In the genomic region with DNA sequence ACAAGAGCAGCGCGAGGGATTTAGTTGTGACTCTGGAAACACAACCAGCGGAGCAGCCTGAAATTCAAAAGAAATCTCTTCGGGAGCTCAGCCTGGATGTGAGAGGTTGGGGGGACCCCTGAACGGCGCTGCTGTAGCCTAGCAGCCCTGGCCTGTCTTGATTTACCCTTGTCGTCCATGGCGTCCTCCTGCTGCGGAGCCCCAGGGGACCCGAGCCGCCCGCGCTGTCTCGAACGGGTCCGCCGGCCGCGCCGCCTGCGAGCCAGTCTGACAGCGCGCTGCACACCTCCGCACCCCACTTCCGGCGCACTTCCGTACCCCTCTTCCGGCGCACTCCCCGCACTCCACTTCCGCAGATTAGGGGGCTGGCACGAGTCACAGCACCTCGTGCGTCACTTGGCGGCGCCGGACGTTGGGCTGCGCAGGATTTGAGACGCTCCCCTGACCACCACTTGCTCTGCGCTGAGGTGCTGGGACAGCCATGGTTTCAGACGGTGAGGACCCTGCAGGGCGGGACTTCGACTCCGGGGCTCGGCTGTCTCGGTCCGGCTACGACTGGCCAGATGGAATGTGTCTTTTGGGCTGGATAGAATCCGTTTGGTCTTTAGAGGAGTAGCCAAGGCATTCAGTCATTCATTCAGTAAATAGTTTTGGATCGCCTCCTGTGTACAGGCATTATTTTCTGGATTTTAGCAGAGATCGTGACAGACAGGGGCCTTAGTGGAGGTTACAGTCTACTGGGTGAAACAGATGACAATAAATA, we compare ENCODE assay signal across 1 cellular context.
A peak's percentile ranks its signal among the peaks of the same experiment; 100 is the strongest.
TF ChIP-seq lines count a peak whose summit lies in the region.

A gene (minus strand): TSS at position 308 of the 763 bp plus-strand sequence. CDS start 129 bp downstream, at position 179.
A gene (plus strand): TSS at position 451 of the 763 bp plus-strand sequence. CDS start 31 bp downstream, at position 482.

TF ChIP-seq in WTC11, 78 proteins besides CTCF, POLR2A, EP300 and RAD21 (continued from another document and continues in another):
- TF ChIP-seq, protein P1, sequence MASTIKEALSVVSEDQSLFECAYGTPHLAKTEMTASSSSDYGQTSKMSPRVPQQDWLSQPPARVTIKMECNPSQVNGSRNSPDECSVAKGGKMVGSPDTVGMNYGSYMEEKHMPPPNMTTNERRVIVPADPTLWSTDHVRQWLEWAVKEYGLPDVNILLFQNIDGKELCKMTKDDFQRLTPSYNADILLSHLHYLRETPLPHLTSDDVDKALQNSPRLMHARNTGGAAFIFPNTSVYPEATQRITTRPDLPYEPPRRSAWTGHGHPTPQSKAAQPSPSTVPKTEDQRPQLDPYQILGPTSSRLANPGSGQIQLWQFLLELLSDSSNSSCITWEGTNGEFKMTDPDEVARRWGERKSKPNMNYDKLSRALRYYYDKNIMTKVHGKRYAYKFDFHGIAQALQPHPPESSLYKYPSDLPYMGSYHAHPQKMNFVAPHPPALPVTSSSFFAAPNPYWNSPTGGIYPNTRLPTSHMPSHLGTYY (CRISPR knock-in tag; IDR thresholded peaks at IDR 0.05), result no peak
- peak; percentile 67; the same call in 1 of the 2 replicates for TF ChIP-seq SMAD3 (CRISPR knock-in tag; IDR thresholded peaks at IDR 0.05; ENCODE audit: borderline replicate concordance)
- TF ChIP-seq, protein P2, sequence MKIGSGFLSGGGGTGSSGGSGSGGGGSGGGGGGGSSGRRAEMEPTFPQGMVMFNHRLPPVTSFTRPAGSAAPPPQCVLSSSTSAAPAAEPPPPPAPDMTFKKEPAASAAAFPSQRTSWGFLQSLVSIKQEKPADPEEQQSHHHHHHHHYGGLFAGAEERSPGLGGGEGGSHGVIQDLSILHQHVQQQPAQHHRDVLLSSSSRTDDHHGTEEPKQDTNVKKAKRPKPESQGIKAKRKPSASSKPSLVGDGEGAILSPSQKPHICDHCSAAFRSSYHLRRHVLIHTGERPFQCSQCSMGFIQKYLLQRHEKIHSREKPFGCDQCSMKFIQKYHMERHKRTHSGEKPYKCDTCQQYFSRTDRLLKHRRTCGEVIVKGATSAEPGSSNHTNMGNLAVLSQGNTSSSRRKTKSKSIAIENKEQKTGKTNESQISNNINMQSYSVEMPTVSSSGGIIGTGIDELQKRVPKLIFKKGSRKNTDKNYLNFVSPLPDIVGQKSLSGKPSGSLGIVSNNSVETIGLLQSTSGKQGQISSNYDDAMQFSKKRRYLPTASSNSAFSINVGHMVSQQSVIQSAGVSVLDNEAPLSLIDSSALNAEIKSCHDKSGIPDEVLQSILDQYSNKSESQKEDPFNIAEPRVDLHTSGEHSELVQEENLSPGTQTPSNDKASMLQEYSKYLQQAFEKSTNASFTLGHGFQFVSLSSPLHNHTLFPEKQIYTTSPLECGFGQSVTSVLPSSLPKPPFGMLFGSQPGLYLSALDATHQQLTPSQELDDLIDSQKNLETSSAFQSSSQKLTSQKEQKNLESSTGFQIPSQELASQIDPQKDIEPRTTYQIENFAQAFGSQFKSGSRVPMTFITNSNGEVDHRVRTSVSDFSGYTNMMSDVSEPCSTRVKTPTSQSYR (CRISPR knock-in tag; IDR thresholded peaks at IDR 0.05), result no peak
- no peak for TF ChIP-seq GTF2I (CRISPR knock-in tag; conservative IDR thresholded peaks at IDR 0.05)
- TF ChIP-seq FOXJ3 (CRISPR knock-in tag; IDR thresholded peaks at IDR 0.05; ENCODE audit: borderline replicate concordance), result no peak
- TF ChIP-seq CREB1 (CRISPR knock-in tag; IDR thresholded peaks at IDR 0.05), result peak; percentile 96
- no peak for TF ChIP-seq ZNF396 (CRISPR knock-in tag; IDR thresholded peaks at IDR 0.05; ENCODE audit: borderline replicate concordance)
- TF ChIP-seq JAZF1 (CRISPR knock-in tag; IDR thresholded peaks at IDR 0.05), result no peak
- TF ChIP-seq TCF7 (CRISPR knock-in tag; IDR thresholded peaks at IDR 0.05; ENCODE audit: low read depth), result no peak
- TF ChIP-seq NR1H2 (CRISPR knock-in tag; IDR thresholded peaks at IDR 0.05), result no peak
- TF ChIP-seq FOXK1 (CRISPR knock-in tag; IDR thresholded peaks at IDR 0.05), result peak; percentile 99
- TF ChIP-seq SOX15 (CRISPR knock-in tag; IDR thresholded peaks at IDR 0.05), result no peak
- peak; percentile 95 for TF ChIP-seq CBFB (CRISPR knock-in tag; IDR thresholded peaks at IDR 0.05; ENCODE audit: low read depth)
- TF ChIP-seq, protein P3, sequence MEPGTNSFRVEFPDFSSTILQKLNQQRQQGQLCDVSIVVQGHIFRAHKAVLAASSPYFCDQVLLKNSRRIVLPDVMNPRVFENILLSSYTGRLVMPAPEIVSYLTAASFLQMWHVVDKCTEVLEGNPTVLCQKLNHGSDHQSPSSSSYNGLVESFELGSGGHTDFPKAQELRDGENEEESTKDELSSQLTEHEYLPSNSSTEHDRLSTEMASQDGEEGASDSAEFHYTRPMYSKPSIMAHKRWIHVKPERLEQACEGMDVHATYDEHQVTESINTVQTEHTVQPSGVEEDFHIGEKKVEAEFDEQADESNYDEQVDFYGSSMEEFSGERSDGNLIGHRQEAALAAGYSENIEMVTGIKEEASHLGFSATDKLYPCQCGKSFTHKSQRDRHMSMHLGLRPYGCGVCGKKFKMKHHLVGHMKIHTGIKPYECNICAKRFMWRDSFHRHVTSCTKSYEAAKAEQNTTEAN (CRISPR knock-in tag; IDR thresholded peaks at IDR 0.05), result peak; percentile 80; the same call in 1 of the 2 replicates
- TF ChIP-seq, protein P4, sequence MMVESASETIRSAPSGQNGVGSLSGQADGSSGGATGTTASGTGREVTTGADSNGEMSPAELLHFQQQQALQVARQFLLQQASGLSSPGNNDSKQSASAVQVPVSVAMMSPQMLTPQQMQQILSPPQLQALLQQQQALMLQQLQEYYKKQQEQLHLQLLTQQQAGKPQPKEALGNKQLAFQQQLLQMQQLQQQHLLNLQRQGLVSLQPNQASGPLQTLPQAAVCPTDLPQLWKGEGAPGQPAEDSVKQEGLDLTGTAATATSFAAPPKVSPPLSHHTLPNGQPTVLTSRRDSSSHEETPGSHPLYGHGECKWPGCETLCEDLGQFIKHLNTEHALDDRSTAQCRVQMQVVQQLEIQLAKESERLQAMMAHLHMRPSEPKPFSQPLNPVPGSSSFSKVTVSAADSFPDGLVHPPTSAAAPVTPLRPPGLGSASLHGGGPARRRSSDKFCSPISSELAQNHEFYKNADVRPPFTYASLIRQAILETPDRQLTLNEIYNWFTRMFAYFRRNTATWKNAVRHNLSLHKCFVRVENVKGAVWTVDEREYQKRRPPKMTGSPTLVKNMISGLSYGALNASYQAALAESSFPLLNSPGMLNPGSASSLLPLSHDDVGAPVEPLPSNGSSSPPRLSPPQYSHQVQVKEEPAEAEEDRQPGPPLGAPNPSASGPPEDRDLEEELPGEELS (CRISPR knock-in tag; IDR thresholded peaks at IDR 0.05), result peak; percentile 89
- no peak for TF ChIP-seq ZNF317 (CRISPR knock-in tag; IDR thresholded peaks at IDR 0.05; ENCODE audit: borderline replicate concordance, low read depth)
- no peak for TF ChIP-seq ZNF121 (CRISPR knock-in tag; IDR thresholded peaks at IDR 0.05)
- TF ChIP-seq ZNF219 (CRISPR knock-in tag; IDR thresholded peaks at IDR 0.05; ENCODE audit: borderline replicate concordance), result no peak
- peak; percentile 88; the same call in 1 of the 2 replicates for TF ChIP-seq ZBTB21 (CRISPR knock-in tag; IDR thresholded peaks at IDR 0.05; ENCODE audit: borderline replicate concordance)
- no peak for TF ChIP-seq OVOL2 (CRISPR knock-in tag; IDR thresholded peaks at IDR 0.05; ENCODE audit: borderline replicate concordance)
- no peak for TF ChIP-seq ZNF416 (CRISPR knock-in tag; IDR thresholded peaks at IDR 0.05)
- peak; percentile 95 for TF ChIP-seq GABPB1 (CRISPR knock-in tag; IDR thresholded peaks at IDR 0.05)
- TF ChIP-seq, protein P5, sequence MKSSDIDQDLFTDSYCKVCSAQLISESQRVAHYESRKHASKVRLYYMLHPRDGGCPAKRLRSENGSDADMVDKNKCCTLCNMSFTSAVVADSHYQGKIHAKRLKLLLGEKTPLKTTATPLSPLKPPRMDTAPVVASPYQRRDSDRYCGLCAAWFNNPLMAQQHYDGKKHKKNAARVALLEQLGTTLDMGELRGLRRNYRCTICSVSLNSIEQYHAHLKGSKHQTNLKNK (CRISPR knock-in tag; IDR thresholded peaks at IDR 0.05), result no peak
- TF ChIP-seq, protein P6, sequence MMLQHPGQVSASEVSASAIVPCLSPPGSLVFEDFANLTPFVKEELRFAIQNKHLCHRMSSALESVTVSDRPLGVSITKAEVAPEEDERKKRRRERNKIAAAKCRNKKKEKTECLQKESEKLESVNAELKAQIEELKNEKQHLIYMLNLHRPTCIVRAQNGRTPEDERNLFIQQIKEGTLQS (CRISPR knock-in tag; conservative IDR thresholded peaks at IDR 0.05), result no peak
- TF ChIP-seq, protein P7, sequence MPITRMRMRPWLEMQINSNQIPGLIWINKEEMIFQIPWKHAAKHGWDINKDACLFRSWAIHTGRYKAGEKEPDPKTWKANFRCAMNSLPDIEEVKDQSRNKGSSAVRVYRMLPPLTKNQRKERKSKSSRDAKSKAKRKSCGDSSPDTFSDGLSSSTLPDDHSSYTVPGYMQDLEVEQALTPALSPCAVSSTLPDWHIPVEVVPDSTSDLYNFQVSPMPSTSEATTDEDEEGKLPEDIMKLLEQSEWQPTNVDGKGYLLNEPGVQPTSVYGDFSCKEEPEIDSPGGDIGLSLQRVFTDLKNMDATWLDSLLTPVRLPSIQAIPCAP (CRISPR knock-in tag; IDR thresholded peaks at IDR 0.05), result no peak
- TF ChIP-seq, protein P8, sequence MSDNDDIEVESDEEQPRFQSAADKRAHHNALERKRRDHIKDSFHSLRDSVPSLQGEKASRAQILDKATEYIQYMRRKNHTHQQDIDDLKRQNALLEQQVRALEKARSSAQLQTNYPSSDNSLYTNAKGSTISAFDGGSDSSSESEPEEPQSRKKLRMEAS (CRISPR knock-in tag; IDR thresholded peaks at IDR 0.05), result peak; percentile 96
- TF ChIP-seq, protein P9, sequence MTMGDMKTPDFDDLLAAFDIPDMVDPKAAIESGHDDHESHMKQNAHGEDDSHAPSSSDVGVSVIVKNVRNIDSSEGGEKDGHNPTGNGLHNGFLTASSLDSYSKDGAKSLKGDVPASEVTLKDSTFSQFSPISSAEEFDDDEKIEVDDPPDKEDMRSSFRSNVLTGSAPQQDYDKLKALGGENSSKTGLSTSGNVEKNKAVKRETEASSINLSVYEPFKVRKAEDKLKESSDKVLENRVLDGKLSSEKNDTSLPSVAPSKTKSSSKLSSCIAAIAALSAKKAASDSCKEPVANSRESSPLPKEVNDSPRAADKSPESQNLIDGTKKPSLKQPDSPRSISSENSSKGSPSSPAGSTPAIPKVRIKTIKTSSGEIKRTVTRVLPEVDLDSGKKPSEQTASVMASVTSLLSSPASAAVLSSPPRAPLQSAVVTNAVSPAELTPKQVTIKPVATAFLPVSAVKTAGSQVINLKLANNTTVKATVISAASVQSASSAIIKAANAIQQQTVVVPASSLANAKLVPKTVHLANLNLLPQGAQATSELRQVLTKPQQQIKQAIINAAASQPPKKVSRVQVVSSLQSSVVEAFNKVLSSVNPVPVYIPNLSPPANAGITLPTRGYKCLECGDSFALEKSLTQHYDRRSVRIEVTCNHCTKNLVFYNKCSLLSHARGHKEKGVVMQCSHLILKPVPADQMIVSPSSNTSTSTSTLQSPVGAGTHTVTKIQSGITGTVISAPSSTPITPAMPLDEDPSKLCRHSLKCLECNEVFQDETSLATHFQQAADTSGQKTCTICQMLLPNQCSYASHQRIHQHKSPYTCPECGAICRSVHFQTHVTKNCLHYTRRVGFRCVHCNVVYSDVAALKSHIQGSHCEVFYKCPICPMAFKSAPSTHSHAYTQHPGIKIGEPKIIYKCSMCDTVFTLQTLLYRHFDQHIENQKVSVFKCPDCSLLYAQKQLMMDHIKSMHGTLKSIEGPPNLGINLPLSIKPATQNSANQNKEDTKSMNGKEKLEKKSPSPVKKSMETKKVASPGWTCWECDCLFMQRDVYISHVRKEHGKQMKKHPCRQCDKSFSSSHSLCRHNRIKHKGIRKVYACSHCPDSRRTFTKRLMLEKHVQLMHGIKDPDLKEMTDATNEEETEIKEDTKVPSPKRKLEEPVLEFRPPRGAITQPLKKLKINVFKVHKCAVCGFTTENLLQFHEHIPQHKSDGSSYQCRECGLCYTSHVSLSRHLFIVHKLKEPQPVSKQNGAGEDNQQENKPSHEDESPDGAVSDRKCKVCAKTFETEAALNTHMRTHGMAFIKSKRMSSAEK (CRISPR knock-in tag; IDR thresholded peaks at IDR 0.05; ENCODE audit: borderline replicate concordance), result no peak
- TF ChIP-seq, protein P10, sequence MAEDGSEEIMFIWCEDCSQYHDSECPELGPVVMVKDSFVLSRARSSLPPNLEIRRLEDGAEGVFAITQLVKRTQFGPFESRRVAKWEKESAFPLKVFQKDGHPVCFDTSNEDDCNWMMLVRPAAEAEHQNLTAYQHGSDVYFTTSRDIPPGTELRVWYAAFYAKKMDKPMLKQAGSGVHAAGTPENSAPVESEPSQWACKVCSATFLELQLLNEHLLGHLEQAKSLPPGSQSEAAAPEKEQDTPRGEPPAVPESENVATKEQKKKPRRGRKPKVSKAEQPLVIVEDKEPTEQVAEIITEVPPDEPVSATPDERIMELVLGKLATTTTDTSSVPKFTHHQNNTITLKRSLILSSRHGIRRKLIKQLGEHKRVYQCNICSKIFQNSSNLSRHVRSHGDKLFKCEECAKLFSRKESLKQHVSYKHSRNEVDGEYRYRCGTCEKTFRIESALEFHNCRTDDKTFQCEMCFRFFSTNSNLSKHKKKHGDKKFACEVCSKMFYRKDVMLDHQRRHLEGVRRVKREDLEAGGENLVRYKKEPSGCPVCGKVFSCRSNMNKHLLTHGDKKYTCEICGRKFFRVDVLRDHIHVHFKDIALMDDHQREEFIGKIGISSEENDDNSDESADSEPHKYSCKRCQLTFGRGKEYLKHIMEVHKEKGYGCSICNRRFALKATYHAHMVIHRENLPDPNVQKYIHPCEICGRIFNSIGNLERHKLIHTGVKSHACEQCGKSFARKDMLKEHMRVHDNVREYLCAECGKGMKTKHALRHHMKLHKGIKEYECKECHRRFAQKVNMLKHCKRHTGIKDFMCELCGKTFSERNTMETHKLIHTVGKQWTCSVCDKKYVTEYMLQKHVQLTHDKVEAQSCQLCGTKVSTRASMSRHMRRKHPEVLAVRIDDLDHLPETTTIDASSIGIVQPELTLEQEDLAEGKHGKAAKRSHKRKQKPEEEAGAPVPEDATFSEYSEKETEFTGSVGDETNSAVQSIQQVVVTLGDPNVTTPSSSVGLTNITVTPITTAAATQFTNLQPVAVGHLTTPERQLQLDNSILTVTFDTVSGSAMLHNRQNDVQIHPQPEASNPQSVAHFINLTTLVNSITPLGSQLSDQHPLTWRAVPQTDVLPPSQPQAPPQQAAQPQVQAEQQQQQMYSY (CRISPR knock-in tag; IDR thresholded peaks at IDR 0.05), result no peak
- TF ChIP-seq IRF2 (CRISPR knock-in tag; IDR thresholded peaks at IDR 0.05; ENCODE audit: borderline replicate concordance, low read depth), result 0 out of 2 replicates have a peak, but pooled peaks have one; percentile 29
- no peak for TF ChIP-seq ZNF423 (CRISPR knock-in tag; IDR thresholded peaks at IDR 0.05)
- TF ChIP-seq SP1 (CRISPR knock-in tag; conservative IDR thresholded peaks at IDR 0.05), result peak; percentile 99
- TF ChIP-seq, protein P11, sequence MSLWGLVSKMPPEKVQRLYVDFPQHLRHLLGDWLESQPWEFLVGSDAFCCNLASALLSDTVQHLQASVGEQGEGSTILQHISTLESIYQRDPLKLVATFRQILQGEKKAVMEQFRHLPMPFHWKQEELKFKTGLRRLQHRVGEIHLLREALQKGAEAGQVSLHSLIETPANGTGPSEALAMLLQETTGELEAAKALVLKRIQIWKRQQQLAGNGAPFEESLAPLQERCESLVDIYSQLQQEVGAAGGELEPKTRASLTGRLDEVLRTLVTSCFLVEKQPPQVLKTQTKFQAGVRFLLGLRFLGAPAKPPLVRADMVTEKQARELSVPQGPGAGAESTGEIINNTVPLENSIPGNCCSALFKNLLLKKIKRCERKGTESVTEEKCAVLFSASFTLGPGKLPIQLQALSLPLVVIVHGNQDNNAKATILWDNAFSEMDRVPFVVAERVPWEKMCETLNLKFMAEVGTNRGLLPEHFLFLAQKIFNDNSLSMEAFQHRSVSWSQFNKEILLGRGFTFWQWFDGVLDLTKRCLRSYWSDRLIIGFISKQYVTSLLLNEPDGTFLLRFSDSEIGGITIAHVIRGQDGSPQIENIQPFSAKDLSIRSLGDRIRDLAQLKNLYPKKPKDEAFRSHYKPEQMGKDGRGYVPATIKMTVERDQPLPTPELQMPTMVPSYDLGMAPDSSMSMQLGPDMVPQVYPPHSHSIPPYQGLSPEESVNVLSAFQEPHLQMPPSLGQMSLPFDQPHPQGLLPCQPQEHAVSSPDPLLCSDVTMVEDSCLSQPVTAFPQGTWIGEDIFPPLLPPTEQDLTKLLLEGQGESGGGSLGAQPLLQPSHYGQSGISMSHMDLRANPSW (CRISPR knock-in tag; conservative IDR thresholded peaks at IDR 0.05; ENCODE audit: low read depth), result no peak
